Comparison of ENCODE assay signal across 1 cellular context in genomic region chr14:58599707-58600106, GRCh38.
TF ChIP-seq lines count a peak whose summit lies in the region.

No MANE protein-coding gene starts in this region.

TF ChIP-seq in GM23338, 12 proteins besides CTCF, POLR2A, EP300 and RAD21:
- TF ChIP-seq REST (IDR thresholded peaks at IDR 0.05; ENCODE audit: unreplicated experiment) (no peak), JUNB (IDR thresholded peaks at IDR 0.05; ENCODE audit: unreplicated experiment) (no peak), CREB1 (CRISPR knock-in tag; IDR thresholded peaks at IDR 0.05; ENCODE audit: low read depth) (no peak), STAT1 (IDR thresholded peaks at IDR 0.05; ENCODE audit: unreplicated experiment) (no peak), NANOG (IDR thresholded peaks at IDR 0.05; ENCODE audit: borderline replicate concordance) (no peak), ETS1 (IDR thresholded peaks at IDR 0.05) (no peak), ZNF114 (CRISPR knock-in tag; IDR thresholded peaks at IDR 0.05) (no peak), ZNF331 (CRISPR knock-in tag; IDR thresholded peaks at IDR 0.05; ENCODE audit: low read depth) (no peak), ZNF462 (CRISPR knock-in tag; IDR thresholded peaks at IDR 0.05) (no peak), EZH2 (IDR thresholded peaks at IDR 0.05; ENCODE audit: low read depth, unreplicated experiment) (no peak), POLR2AphosphoS5 (IDR thresholded peaks at IDR 0.05; ENCODE audit: low read depth) (no peak), EZH2phosphoT487 (IDR thresholded peaks at IDR 0.05; ENCODE audit: unreplicated experiment) (no peak)
